In the genomic region with DNA sequence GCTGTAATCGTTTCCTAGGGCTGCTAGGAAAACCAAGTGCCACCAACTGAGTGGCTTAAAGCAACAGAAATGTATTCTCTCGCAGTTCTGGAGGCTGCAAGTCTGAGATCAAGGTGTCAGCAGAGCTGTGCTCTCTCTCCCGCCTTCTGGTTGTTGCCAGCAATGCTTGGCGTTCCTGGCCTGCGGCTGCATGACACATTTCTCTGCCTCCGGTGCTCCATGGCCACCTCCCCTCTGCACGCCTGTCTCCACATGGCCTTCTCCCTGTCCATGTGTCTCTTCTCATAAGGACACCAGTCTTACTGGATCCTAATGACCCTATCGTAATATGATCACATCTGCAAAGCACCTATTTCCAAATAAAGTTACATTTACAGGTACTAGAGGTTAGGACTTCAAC, we compare ENCODE assay signal across 29 cellular contexts.
DNase-seq lines count a peak whose midpoint lies in the region; ATAC-seq and TF ChIP-seq lines count a peak whose summit lies in the region.
"Had no signal": no experiment of that assay in that cellular context is flagged by ENCODE, and none has a peak within 500 bp of the region (broad histone marks: within the 10 kb centered on the region; RNA-seq: fewer than 3 reads in every experiment).

No MANE protein-coding gene starts in this region.

- H3K27ac ChIP-seq in RWPE1 = no peak overlapping the region
- H3K27ac ChIP-seq in heart right ventricle = no peak overlapping the region
- H3K27ac ChIP-seq: BLaER1 treated with 17β-estradiol and CSF1 and Interleukin-3, amounts not matched to agents 10 nM and 100 nM; colonic mucosa; Peyer's patch; vagina had no signal

- no peaks in the 10 kb centered on the region for H3K36me3 Mint-ChIP-seq in neural crest cell (ENCODE audit: low read depth)
- H3K36me3 Mint-ChIP-seq: memory B cell; stimulated activated effector memory CD8-positive, alpha-beta T cell treated with anti-CD3 and anti-CD28 coated beads, Interleukin-12 subunit alpha, Interleukin-12 subunit beta, amount 100 ng/mL, for 72 hours had no signal

- H3K27ac Mint-ChIP-seq in neural crest cell (ENCODE audit: unreplicated experiment) = peak overlapping the region; percentile 44
- H3K27ac Mint-ChIP-seq: memory B cell; stimulated activated effector memory CD8-positive, alpha-beta T cell treated with anti-CD3 and anti-CD28 coated beads, Interleukin-12 subunit alpha, Interleukin-12 subunit beta, amount 100 ng/mL, for 72 hours; T-helper 17 cell had no signal

- WGBS in heart right ventricle, 2 donors = 47 to 59% methylated on average over 8 of the region's 8 CpGs

- POLR2A ChIA-PET in RWPE1 (lab: Yijun Ruan, JAX; ENCODE audit: low non-redundant PET) = no interaction called here

- H3K4me3 Mint-ChIP-seq in neural crest cell = no peak overlapping the region
- H3K4me3 Mint-ChIP-seq: activated T-cell treated with anti-CD3 and anti-CD28 coated beads, Interleukin-2, amount 50 U/mL, for 4 hours; brain; memory B cell; stimulated activated effector memory CD8-positive, alpha-beta T cell treated with anti-CD3 and anti-CD28 coated beads, Interleukin-12 subunit alpha, Interleukin-12 subunit beta, amount 100 ng/mL, for 72 hours; T-helper 17 cell had no signal

- no peaks in the 10 kb centered on the region for H3K36me3 ChIP-seq in heart right ventricle
- H3K36me3 ChIP-seq: BLaER1 treated with 17β-estradiol and CSF1 and Interleukin-3, amounts not matched to agents 10 nM and 100 nM; colonic mucosa; Peyer's patch; vagina had no signal

- ATAC-seq in heart right ventricle (peak in 7 of 8 donors; percentile 60 to 81 (median 70)), GM21576 (IDR thresholded peaks at IDR 0.05; ENCODE audit: unreplicated experiment) (no peak)
- ATAC-seq: esophagus mucosa; HCT116; stimulated activated effector memory CD8-positive, alpha-beta T cell treated with anti-CD3 and anti-CD28 coated beads, Interleukin-12 subunit alpha, Interleukin-12 subunit beta, amount 100 ng/mL, for 72 hours; T-helper 17 cell had no signal

- intact Hi-C loops in heart right ventricle (cut with DNase I) = no loop called here

- no peak overlapping the region for H3K4me3 ChIP-seq in heart right ventricle
- H3K4me3 ChIP-seq: BLaER1 treated with 17β-estradiol and CSF1 and Interleukin-3, amounts not matched to agents 10 nM and 100 nM; colonic mucosa; Peyer's patch; vagina had no signal

- TF ChIP-seq CTCF in RWPE1 (conservative IDR thresholded peaks at IDR 0.05; ENCODE audit: low read depth) (no peak), heart right ventricle (IDR thresholded peaks at IDR 0.05) (no peak), neural crest cell (conservative IDR thresholded peaks at IDR 0.05) (no peak)

- peaks cover 7% of the 10 kb centered on the region for H3K9me3 Mint-ChIP-seq in neural crest cell

- peaks cover 18% of the 10 kb centered on the region for H3K4me1 Mint-ChIP-seq in neural crest cell
- H3K4me1 Mint-ChIP-seq: stimulated activated effector memory CD8-positive, alpha-beta T cell treated with anti-CD3 and anti-CD28 coated beads, Interleukin-12 subunit alpha, Interleukin-12 subunit beta, amount 100 ng/mL, for 72 hours; T-helper 17 cell had no signal

- peaks cover 0 to 20% (median 9%) of the 10 kb centered on the region in 9 donors for H3K4me1 ChIP-seq in heart right ventricle
- H3K4me1 ChIP-seq: Caco-2, colonic mucosa, Peyer's patch, vagina had no signal

- no peaks in the 10 kb centered on the region for H3K27me3 Mint-ChIP-seq in neural crest cell (ENCODE audit: low read depth)

- CTCF ChIA-PET in RWPE1 (lab: Yijun Ruan, JAX) = interaction anchor here (1.2 kb wide), 1 partner anchor 176 kb away, joined by 5 read pairs; no protein-coding TSS in a partner anchor

- peaks cover 0 to 7% (median 0%) of the 10 kb centered on the region in 11 donors for H3K9me3 ChIP-seq in heart right ventricle
- H3K9me3 ChIP-seq: BLaER1 treated with 17β-estradiol and CSF1 and Interleukin-3, amounts not matched to agents 10 nM and 100 nM; Caco-2; colonic mucosa; Peyer's patch; vagina had no signal

- DNase-seq in EL = peak; percentile 26
- DNase-seq in RWPE1 (ENCODE audit: low spot score) = peak; percentile 17
- peak; percentile 14 to 36 for DNase-seq in heart right ventricle
- no peak for DNase-seq in neural crest cell (ENCODE audit: low read depth, low spot score)
- DNase-seq in NCI-H526 treated with DMSO at 0.1 percent for 48 hours (lab: John Stamatoyannopoulos, UW) = no peak
- DNase-seq in medulla oblongata (ENCODE audit: extremely low spot score) = no peak
- no peak for DNase-seq in NCI-H524 treated with DMSO at 0.1 percent for 48 hours (lab: John Stamatoyannopoulos, UW)
- DNase-seq: activated CD4-positive, alpha-beta T cell treated with anti-CD3 and anti-CD28 coated beads for 4 hours; activated T-cell treated with anti-CD3 and anti-CD28 coated beads, Interleukin-2, amount 50 U/mL, for 4 hours; Caco-2; colonic mucosa; DMS79 treated with DMSO at 0.1 percent for 48 hours; effector memory CD4-positive, alpha-beta T cell; foreskin melanocyte; hippocampal formation; NCI-H1092 treated with DMSO at 0.1 percent for 48 hours; NCI-H446; NK-92 treated with Interleukin-12 subunit alpha and Interleukin-12 subunit beta, amount 100 ng/mL, for 24 hours; Peyer's patch; stimulated activated CD4-positive, alpha-beta T cell treated with anti-CD3 and anti-CD28 coated beads, Interleukin-2, amount 100 ng/mL, for 48 hours; T-helper 17 cell had no signal

- no peaks in the 10 kb centered on the region for H3K27me3 ChIP-seq in heart right ventricle
- H3K27me3 ChIP-seq: BLaER1 treated with 17β-estradiol and CSF1 and Interleukin-3, amounts not matched to agents 10 nM and 100 nM; colonic mucosa; Peyer's patch; vagina had no signal

Comparison
In these comparisons a context has a peak if more than half of its experiments do, and no peak if none do; other contexts are left out.
1. DNase-seq: peak in EL (single experiment), RWPE1 (single experiment) and heart right ventricle (2 of 2); none in neural crest cell (single experiment), NCI-H526 treated with DMSO at 0.1 percent for 48 hours (single experiment), medulla oblongata (single experiment) and NCI-H524 treated with DMSO at 0.1 percent for 48 hours (single experiment).